In the genomic region with DNA sequence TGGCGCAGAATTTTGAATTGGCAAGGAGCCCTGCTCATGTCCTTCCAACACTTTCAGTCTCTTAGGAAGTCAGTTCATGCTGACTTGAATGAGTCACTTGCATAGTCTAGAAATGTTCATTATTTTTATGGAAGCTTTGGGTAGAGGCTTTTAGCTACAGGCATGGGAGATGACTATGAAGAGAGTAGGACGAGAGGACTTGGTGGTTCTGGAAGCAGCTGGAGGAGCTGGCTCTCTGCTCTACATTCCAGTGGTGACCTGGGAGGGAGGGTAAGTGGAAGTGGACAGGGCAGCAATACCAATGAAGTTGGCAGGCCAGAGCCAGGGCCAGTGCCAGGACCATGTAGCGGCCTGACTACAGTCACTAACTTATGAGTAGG, we compare ENCODE assay signal across 11 cellular contexts. TPM values are rescaled to one million over a fixed set of nuclear protein-coding genes. Genes with fewer than 3 reads are reported as not detected.
DNase-seq lines count a peak whose midpoint lies in the region; ATAC-seq and TF ChIP-seq lines count a peak whose summit lies in the region.
"Had no signal": no experiment of that assay in that cellular context is flagged by ENCODE, and none has a peak within 500 bp of the region (broad histone marks: within the 10 kb centered on the region; RNA-seq: fewer than 3 reads in every experiment).

No MANE protein-coding gene starts in this region.

- H3K27ac ChIP-seq in angular gyrus (ENCODE audit: low read depth, low read length) (peak overlapping the region; percentile 51), heart left ventricle (peak overlapping the region in 7 of 12 donors; percentile 9 to 72 (median 24))

- intact Hi-C loops in heart left ventricle (cut with DNase I) (loop anchor here in 2 of 10 donors (10.0 kb wide), 2 partner anchors 54 to 406 kb away; a partner anchor contains a TSS), sciatic nerve (cut with DNase I) (no loop called here)

- TF ChIP-seq CTCF in heart left ventricle (IDR thresholded peaks at IDR 0.05) = no peak

- WGBS in heart left ventricle, 4 donors = 46 to 52% (median 50%) methylated on average over 3 of the region's 3 CpGs

- ATAC-seq in heart left ventricle = peak; percentile 34 to 61 (median 48)
- peak; percentile 25 for ATAC-seq in sciatic nerve

- no peak for TF ChIP-seq POLR2A in heart left ventricle (IDR thresholded peaks at IDR 0.05)

- H3K4me3 ChIP-seq in heart left ventricle = no peak overlapping the region

- H3K36me3 ChIP-seq in heart left ventricle = peaks cover 0 to 56% (median 45%) of the 10 kb centered on the region in 9 donors

- H3K4me1 ChIP-seq in heart left ventricle = peaks cover 0 to 44% (median 24%) of the 10 kb centered on the region in 12 donors

- DNase-seq in EL (peak; percentile 72), heart left ventricle (peak in 1 of 5 donors; percentile 51), sciatic nerve (ENCODE audit: low spot score) (no peak), NCI-H510A treated with DMSO at 0.1 percent for 48 hours (lab: John Stamatoyannopoulos, UW) (no peak), iPS-NIHi11 (ENCODE audit: low spot score) (no peak), NCI-H1417 treated with DMSO at 0.1 percent for 48 hours (lab: John Stamatoyannopoulos, UW) (no peak)
- DNase-seq in stimulated activated CD4-positive, alpha-beta T cell treated with anti-CD3 and anti-CD28 coated beads, Interleukin-2, amount 100 ng/mL, for 24 hours = no peak
- DNase-seq: activated CD4-positive, CD25-positive, alpha-beta regulatory T cell; NCI-H187 treated with DMSO at 0.1 percent for 48 hours; nephron progenitor cell had no signal

- no peaks in the 10 kb centered on the region for H3K27me3 ChIP-seq in heart left ventricle

- H3K9me3 ChIP-seq in heart left ventricle = no peaks in the 10 kb centered on the region

RNA-seq across cellular contexts. Expression of a gene that starts 7.3 kb away (rescaled TPM):
- total RNA-seq in heart left ventricle (10 to 100 TPM; 15.2 to 40.3 (median 22.1) TPM), sciatic nerve (57.8 TPM)
- polyA plus RNA-seq in heart left ventricle = 10 to 100 TPM; 37.9 to 51.4 TPM

RNA-seq across cellular contexts. Expression of a gene that starts 7.4 kb away (rescaled TPM):
- total RNA-seq in heart left ventricle (1 to 10 TPM; 1.3 to 3.6 (median 2.0) TPM), sciatic nerve (24.5 TPM)
- 1 to 10 TPM; 1.2 to 2.7 TPM for polyA plus RNA-seq in heart left ventricle

RNA-seq across cellular contexts. Expression of a gene that starts 9.2 kb away (rescaled TPM):
- total RNA-seq in heart left ventricle (under 1 TPM in 4 of 9 donors, not detected in 5; 0.12 to 0.68 (median 0.29) TPM), sciatic nerve (1.2 TPM)
- polyA plus RNA-seq in heart left ventricle = under 1 TPM; 0.19 to 0.36 TPM

RNA-seq across cellular contexts. Expression of a gene that starts 11.1 kb away (rescaled TPM):
- total RNA-seq in heart left ventricle (1 to 10 TPM; 2.0 to 7.4 (median 4.8) TPM), sciatic nerve (27.0 TPM)
- 1 to 10 TPM; 3.9 to 6.3 TPM for polyA plus RNA-seq in heart left ventricle

RNA-seq across cellular contexts. Expression of a gene that starts 31.4 kb away (rescaled TPM):
- total RNA-seq in heart left ventricle = 10 to 100 TPM; 21.9 to 53.2 (median 30.9) TPM
- 10 to 100 TPM; 24.1 to 36.9 TPM for polyA plus RNA-seq in heart left ventricle
- 22.6 TPM for total RNA-seq in sciatic nerve
